18 cellular contexts compared by ENCODE assay signal in the genomic region with DNA sequence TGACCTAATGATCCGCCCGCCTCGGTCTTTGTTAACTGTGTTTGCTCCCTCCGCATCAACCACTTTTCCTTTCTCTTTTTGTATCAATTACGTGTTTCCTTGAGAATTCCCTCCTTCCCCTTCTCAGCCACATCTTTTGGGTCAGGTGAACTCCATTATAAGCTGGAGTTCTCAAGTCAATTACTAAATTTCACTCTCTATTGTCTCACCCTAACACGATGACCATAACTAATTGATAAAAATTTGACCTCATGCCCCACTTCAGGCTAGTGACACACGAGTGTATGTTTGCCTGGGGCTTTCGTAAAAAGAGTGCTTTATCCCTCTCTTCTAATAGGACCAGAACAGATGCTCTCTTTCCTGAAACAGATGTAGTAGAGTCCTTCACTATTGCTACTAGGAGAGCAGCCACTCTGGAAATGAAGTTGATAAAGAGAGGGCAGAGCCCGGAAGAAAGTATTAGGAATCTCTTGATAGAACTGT.
DNase-seq lines count a peak whose midpoint lies in the region; ATAC-seq and TF ChIP-seq lines count a peak whose summit lies in the region.
"Had no signal": no experiment of that assay in that cellular context is flagged by ENCODE, and none has a peak within 500 bp of the region (broad histone marks: within the 10 kb centered on the region; RNA-seq: fewer than 3 reads in every experiment).

No MANE protein-coding gene starts in this region.

- no peak for TF ChIP-seq CTCF in type B pancreatic cell (conservative IDR thresholded peaks at IDR 0.05)

- no peaks in the 10 kb centered on the region for H3K36me3 Mint-ChIP-seq in type B pancreatic cell
- H3K36me3 Mint-ChIP-seq: activated naive CD4-positive, alpha-beta T cell treated with anti-CD3 and anti-CD28 coated beads, Interleukin-2, amount 10 ng/mL, durations not matched to agents 7 days and 5 days had no signal

- no peaks in the 10 kb centered on the region for H3K27me3 Mint-ChIP-seq in type B pancreatic cell
- H3K27me3 Mint-ChIP-seq: activated naive CD4-positive, alpha-beta T cell treated with anti-CD3 and anti-CD28 coated beads, Interleukin-2, amount 10 ng/mL, durations not matched to agents 7 days and 5 days had no signal

- peak overlapping the region; percentile 17 for H3K4me3 ChIP-seq in iPS-11a (ENCODE audit: low read depth, low read length)
- H3K4me3 ChIP-seq: ascending aorta, colonic mucosa, tibial nerve had no signal

- H3K27ac Mint-ChIP-seq in type B pancreatic cell: peak overlapping the region; percentile 2
- H3K27ac Mint-ChIP-seq: activated naive CD4-positive, alpha-beta T cell treated with anti-CD3 and anti-CD28 coated beads, Interleukin-2, amount 10 ng/mL, durations not matched to agents 7 days and 5 days had no signal

- no peaks in the 10 kb centered on the region for H3K4me1 Mint-ChIP-seq in type B pancreatic cell (ENCODE audit: unreplicated experiment)
- H3K4me1 Mint-ChIP-seq: activated naive CD4-positive, alpha-beta T cell treated with anti-CD3 and anti-CD28 coated beads, Interleukin-2, amount 10 ng/mL, durations not matched to agents 7 days and 5 days had no signal

- peak overlapping the region; percentile 75 for H3K4me3 Mint-ChIP-seq in type B pancreatic cell
- H3K4me3 Mint-ChIP-seq: activated naive CD4-positive, alpha-beta T cell treated with anti-CD3 and anti-CD28 coated beads, Interleukin-2, amount 10 ng/mL, durations not matched to agents 7 days and 5 days had no signal

- ATAC-seq in GM18868 (IDR thresholded peaks at IDR 0.05; ENCODE audit: unreplicated experiment) (no peak), GM21526 (IDR thresholded peaks at IDR 0.05; ENCODE audit: low FRiP score, unreplicated experiment) (no peak), GM21717 (IDR thresholded peaks at IDR 0.05; ENCODE audit: unreplicated experiment) (no peak)

- no peaks in the 10 kb centered on the region for H3K9me3 Mint-ChIP-seq in type B pancreatic cell

- DNase-seq in DMS153 treated with DMSO at 0.1 percent for 48 hours (lab: John Stamatoyannopoulos, UW; ENCODE audit: unreplicated experiment): peak; percentile 5
- no peak for DNase-seq in DMS153 (lab: John Stamatoyannopoulos, UW)
- peak; percentile 7 for DNase-seq in RPMI7951 (ENCODE audit: low read depth)
- DNase-seq in type B pancreatic cell (ENCODE audit: extremely low spot score, unreplicated experiment): no peak
- DNase-seq: activated naive CD4-positive, alpha-beta T cell treated with anti-CD3 and anti-CD28 coated beads, Interleukin-2, amount 10 ng/mL, durations not matched to agents 7 days and 5 days; activated T-cell treated with anti-CD3 and anti-CD28 coated beads, Interleukin-2, amount 50 U/mL, for 1 hour; C1 segment of cervical spinal cord; colonic mucosa; DMS79; MM.1S; NCI-H1930; stimulated activated naive CD4-positive, alpha-beta T cell had no signal

Comparison
In these comparisons a context has a peak if more than half of its experiments do, and no peak if none do; other contexts are left out.
1. DNase-seq: peak in DMS153 treated with DMSO at 0.1 percent for 48 hours (single experiment) and RPMI7951 (single experiment); none in DMS153 (single experiment) and type B pancreatic cell (single experiment).